1 cellular context compared by ENCODE assay signal in genomic region chr20:2663887-2664719, GRCh38.
TF ChIP-seq lines count a peak whose summit lies in the region.

IDH3B (minus strand) TSS chr20:2664216; CDS start chr20:2664188, 28 bp downstream.

TF ChIP-seq in HepG2, 621 proteins besides CTCF, POLR2A, EP300 and RAD21 (continued from another document and continues in another):
- TF ChIP-seq SNAPC5 (CRISPR knock-in tag; IDR thresholded peaks at IDR 0.05; ENCODE audit: borderline replicate concordance): peak; percentile 88
- TF ChIP-seq, protein P1, sequence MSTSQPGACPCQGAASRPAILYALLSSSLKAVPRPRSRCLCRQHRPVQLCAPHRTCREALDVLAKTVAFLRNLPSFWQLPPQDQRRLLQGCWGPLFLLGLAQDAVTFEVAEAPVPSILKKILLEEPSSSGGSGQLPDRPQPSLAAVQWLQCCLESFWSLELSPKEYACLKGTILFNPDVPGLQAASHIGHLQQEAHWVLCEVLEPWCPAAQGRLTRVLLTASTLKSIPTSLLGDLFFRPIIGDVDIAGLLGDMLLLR (CRISPR knock-in tag; IDR thresholded peaks at IDR 0.05): peak; percentile 45; the same call in 1 of the 2 replicates
- peak; percentile 84; the same call in 1 of the 2 replicates for TF ChIP-seq ZNF83 (CRISPR knock-in tag; IDR thresholded peaks at IDR 0.05; ENCODE audit: borderline replicate concordance)
- TF ChIP-seq TCF12 (IDR thresholded peaks at IDR 0.05): no peak
- peak; percentile 75; the same call in 1 of the 2 replicates for TF ChIP-seq TCF12 (CRISPR knock-in tag; IDR thresholded peaks at IDR 0.05)
- TF ChIP-seq ARNT (IDR thresholded peaks at IDR 0.05): no peak
- peak; percentile 94 for TF ChIP-seq TSC22D2 (CRISPR knock-in tag; IDR thresholded peaks at IDR 0.05; ENCODE audit: borderline replicate concordance)
- peak; percentile 88 for TF ChIP-seq ISL2 (CRISPR knock-in tag; IDR thresholded peaks at IDR 0.05)
- peak; percentile 95 for TF ChIP-seq PRDM10 (CRISPR knock-in tag; IDR thresholded peaks at IDR 0.05; ENCODE audit: low read depth)
- peak; percentile 81; the same call in 1 of the 2 replicates for TF ChIP-seq POLR2AphosphoS2 (IDR thresholded peaks at IDR 0.05; ENCODE audit: low read depth, low read length)
- peak; percentile 87; the same call in 1 of the 2 replicates for TF ChIP-seq RFXAP (CRISPR knock-in tag; IDR thresholded peaks at IDR 0.05; ENCODE audit: borderline replicate concordance)
- no peak for TF ChIP-seq BHLHE40 (IDR thresholded peaks at IDR 0.05; ENCODE audit: low read length)
- peak; percentile 84; the same call in 1 of the 2 replicates for TF ChIP-seq FIP1L1 (IDR thresholded peaks at IDR 0.05; ENCODE audit: borderline replicate concordance, insufficient read depth, low read depth, low read length)
- peak; percentile 79; the same call in 1 of the 2 replicates for TF ChIP-seq ZBTB7B (CRISPR knock-in tag; IDR thresholded peaks at IDR 0.05)
- peak; percentile 83 for TF ChIP-seq SNAI1 (CRISPR knock-in tag; IDR thresholded peaks at IDR 0.05; ENCODE audit: borderline replicate concordance)
- peak; percentile 98 for TF ChIP-seq ZNF230 (CRISPR knock-in tag; IDR thresholded peaks at IDR 0.05)
- TF ChIP-seq, protein P2, sequence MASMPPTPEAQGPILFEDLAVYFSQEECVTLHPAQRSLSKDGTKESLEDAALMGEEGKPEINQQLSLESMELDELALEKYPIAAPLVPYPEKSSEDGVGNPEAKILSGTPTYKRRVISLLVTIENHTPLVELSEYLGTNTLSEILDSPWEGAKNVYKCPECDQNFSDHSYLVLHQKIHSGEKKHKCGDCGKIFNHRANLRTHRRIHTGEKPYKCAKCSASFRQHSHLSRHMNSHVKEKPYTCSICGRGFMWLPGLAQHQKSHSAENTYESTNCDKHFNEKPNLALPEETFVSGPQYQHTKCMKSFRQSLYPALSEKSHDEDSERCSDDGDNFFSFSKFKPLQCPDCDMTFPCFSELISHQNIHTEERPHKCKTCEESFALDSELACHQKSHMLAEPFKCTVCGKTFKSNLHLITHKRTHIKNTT (CRISPR knock-in tag; IDR thresholded peaks at IDR 0.05): 0 out of 2 replicates have a peak, but pooled peaks have one; percentile 86
- peak; percentile 90; the same call in 1 of the 2 replicates for TF ChIP-seq ZNF441 (CRISPR knock-in tag; IDR thresholded peaks at IDR 0.05; ENCODE audit: borderline replicate concordance)
- TF ChIP-seq ZNF30 (CRISPR knock-in tag; IDR thresholded peaks at IDR 0.05): no peak
- TF ChIP-seq PRDM15 (CRISPR knock-in tag; IDR thresholded peaks at IDR 0.05): peak; percentile 67; the same call in 1 of the 2 replicates
- TF ChIP-seq KDM1A (CRISPR knock-in tag; IDR thresholded peaks at IDR 0.05): 0 out of 2 replicates have a peak, but pooled peaks have one; percentile 5
- TF ChIP-seq MAX (IDR thresholded peaks at IDR 0.05): peak; percentile 90
- TF ChIP-seq, protein P3, sequence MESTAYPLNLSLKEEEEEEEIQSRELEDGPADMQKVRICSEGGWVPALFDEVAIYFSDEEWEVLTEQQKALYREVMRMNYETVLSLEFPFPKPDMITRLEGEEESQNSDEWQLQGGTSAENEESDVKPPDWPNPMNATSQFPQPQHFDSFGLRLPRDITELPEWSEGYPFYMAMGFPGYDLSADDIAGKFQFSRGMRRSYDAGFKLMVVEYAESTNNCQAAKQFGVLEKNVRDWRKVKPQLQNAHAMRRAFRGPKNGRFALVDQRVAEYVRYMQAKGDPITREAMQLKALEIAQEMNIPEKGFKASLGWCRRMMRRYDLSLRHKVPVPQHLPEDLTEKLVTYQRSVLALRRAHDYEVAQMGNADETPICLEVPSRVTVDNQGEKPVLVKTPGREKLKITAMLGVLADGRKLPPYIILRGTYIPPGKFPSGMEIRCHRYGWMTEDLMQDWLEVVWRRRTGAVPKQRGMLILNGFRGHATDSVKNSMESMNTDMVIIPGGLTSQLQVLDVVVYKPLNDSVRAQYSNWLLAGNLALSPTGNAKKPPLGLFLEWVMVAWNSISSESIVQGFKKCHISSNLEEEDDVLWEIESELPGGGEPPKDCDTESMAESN (CRISPR knock-in tag; conservative IDR thresholded peaks at IDR 0.05): peak; percentile 97
- no peak for TF ChIP-seq MAF1 (CRISPR knock-in tag; IDR thresholded peaks at IDR 0.05; ENCODE audit: borderline replicate concordance)
- peak; percentile 6; the same call in 1 of the 2 replicates for TF ChIP-seq ZNF446 (CRISPR knock-in tag; IDR thresholded peaks at IDR 0.05)
- 0 out of 2 replicates have a peak, but pooled peaks have one; percentile 96 for TF ChIP-seq GLI4 (CRISPR knock-in tag; IDR thresholded peaks at IDR 0.05; ENCODE audit: borderline replicate concordance)
- peak; percentile 66 for TF ChIP-seq PATZ1 (CRISPR knock-in tag; IDR thresholded peaks at IDR 0.05)
- TF ChIP-seq NFYC (CRISPR knock-in tag; IDR thresholded peaks at IDR 0.05): peak; percentile 58; the same call in 1 of the 2 replicates
- TF ChIP-seq GABPB1 (CRISPR knock-in tag; IDR thresholded peaks at IDR 0.05): peak; percentile 100
- 0 out of 2 replicates have a peak, but pooled peaks have one; percentile 22 for TF ChIP-seq ZSCAN20 (CRISPR knock-in tag; IDR thresholded peaks at IDR 0.05; ENCODE audit: borderline replicate concordance)
- TF ChIP-seq ZNF234 (CRISPR knock-in tag; conservative IDR thresholded peaks at IDR 0.05): no peak
- TF ChIP-seq ZNF790 (CRISPR knock-in tag; IDR thresholded peaks at IDR 0.05; ENCODE audit: borderline replicate concordance): 0 out of 2 replicates have a peak, but pooled peaks have one; percentile 47
- TF ChIP-seq, protein P4, sequence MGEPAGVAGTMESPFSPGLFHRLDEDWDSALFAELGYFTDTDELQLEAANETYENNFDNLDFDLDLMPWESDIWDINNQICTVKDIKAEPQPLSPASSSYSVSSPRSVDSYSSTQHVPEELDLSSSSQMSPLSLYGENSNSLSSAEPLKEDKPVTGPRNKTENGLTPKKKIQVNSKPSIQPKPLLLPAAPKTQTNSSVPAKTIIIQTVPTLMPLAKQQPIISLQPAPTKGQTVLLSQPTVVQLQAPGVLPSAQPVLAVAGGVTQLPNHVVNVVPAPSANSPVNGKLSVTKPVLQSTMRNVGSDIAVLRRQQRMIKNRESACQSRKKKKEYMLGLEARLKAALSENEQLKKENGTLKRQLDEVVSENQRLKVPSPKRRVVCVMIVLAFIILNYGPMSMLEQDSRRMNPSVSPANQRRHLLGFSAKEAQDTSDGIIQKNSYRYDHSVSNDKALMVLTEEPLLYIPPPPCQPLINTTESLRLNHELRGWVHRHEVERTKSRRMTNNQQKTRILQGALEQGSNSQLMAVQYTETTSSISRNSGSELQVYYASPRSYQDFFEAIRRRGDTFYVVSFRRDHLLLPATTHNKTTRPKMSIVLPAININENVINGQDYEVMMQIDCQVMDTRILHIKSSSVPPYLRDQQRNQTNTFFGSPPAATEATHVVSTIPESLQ (CRISPR knock-in tag; conservative IDR thresholded peaks at IDR 0.05): 0 out of 2 replicates have a peak, but pooled peaks have one; percentile 52
- TF ChIP-seq NFIB (CRISPR knock-in tag; IDR thresholded peaks at IDR 0.05; ENCODE audit: borderline replicate concordance): no peak
- peak; percentile 99 for TF ChIP-seq POLR2G (IDR thresholded peaks at IDR 0.05; ENCODE audit: low read depth, low read length)
- no peak; the same call in 1 of the 2 replicates for TF ChIP-seq JDP2 (CRISPR knock-in tag; IDR thresholded peaks at IDR 0.05; ENCODE audit: borderline replicate concordance)
- TF ChIP-seq ZNF619 (CRISPR knock-in tag; IDR thresholded peaks at IDR 0.05): no peak; the same call in 1 of the 2 replicates
- TF ChIP-seq, protein P5, sequence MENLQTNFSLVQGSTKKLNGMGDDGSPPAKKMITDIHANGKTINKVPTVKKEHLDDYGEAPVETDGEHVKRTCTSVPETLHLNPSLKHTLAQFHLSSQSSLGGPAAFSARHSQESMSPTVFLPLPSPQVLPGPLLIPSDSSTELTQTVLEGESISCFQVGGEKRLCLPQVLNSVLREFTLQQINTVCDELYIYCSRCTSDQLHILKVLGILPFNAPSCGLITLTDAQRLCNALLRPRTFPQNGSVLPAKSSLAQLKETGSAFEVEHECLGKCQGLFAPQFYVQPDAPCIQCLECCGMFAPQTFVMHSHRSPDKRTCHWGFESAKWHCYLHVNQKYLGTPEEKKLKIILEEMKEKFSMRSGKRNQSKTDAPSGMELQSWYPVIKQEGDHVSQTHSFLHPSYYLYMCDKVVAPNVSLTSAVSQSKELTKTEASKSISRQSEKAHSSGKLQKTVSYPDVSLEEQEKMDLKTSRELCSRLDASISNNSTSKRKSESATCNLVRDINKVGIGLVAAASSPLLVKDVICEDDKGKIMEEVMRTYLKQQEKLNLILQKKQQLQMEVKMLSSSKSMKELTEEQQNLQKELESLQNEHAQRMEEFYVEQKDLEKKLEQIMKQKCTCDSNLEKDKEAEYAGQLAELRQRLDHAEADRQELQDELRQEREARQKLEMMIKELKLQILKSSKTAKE (CRISPR knock-in tag; IDR thresholded peaks at IDR 0.05; ENCODE audit: borderline replicate concordance): 0 out of 2 replicates have a peak, but pooled peaks have one; percentile 28
- TF ChIP-seq, protein P6, sequence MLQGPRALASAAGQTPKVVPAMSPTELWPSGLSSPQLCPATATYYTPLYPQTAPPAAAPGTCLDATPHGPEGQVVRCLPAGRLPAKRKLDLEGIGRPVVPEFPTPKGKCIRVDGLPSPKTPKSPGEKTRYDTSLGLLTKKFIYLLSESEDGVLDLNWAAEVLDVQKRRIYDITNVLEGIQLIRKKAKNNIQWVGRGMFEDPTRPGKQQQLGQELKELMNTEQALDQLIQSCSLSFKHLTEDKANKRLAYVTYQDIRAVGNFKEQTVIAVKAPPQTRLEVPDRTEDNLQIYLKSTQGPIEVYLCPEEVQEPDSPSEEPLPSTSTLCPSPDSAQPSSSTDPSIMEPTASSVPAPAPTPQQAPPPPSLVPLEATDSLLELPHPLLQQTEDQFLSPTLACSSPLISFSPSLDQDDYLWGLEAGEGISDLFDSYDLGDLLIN (CRISPR knock-in tag; IDR thresholded peaks at IDR 0.05; ENCODE audit: borderline replicate concordance): peak; percentile 78; the same call in 1 of the 2 replicates
- peak; percentile 88 for TF ChIP-seq DMAP1 (CRISPR knock-in tag; IDR thresholded peaks at IDR 0.05)
